ENCODE assay signal across 31 cellular contexts in genomic region chr10:68251146-68251545, GRCh38. TPM values are rescaled to one million over a fixed set of nuclear protein-coding genes. Genes with fewer than 3 reads are reported as not detected.
DNase-seq lines count a peak whose midpoint lies in the region; ATAC-seq and TF ChIP-seq lines count a peak whose summit lies in the region.
"Had no signal": no experiment of that assay in that cellular context is flagged by ENCODE, and none has a peak within 500 bp of the region (broad histone marks: within the 10 kb centered on the region; RNA-seq: fewer than 3 reads in every experiment).

No MANE protein-coding gene starts in this region.

- H3K36me3 ChIP-seq in H7 (replicated peaks; ENCODE audit: control insufficient read depth, insufficient read depth, low read length) (no peaks in the 10 kb centered on the region), thyroid gland (no peaks in the 10 kb centered on the region)
- H3K36me3 ChIP-seq: adrenal gland, pancreas, right lobe of liver, upper lobe of left lung had no signal

- POLR2A ChIA-PET in activated CD4-positive, alpha-beta memory T cell treated with anti-CD3 and anti-CD28 coated beads for 36 hours (lab: Charles Lee): interaction anchor here (0.6 kb wide), 1 partner anchor 1412 kb away, joined by 3 read pairs; no protein-coding TSS in a partner anchor

- H3K27ac Mint-ChIP-seq in dendritic cell treated with granulocyte-macrophage colony-stimulating factor and Interleukin-4, amounts not matched to agents 40 ng/mL and 50 ng/mL, for 4 days: peak overlapping the region; percentile 5
- peak overlapping the region; percentile 33 for H3K27ac Mint-ChIP-seq in progenitor cell of endocrine pancreas
- H3K27ac Mint-ChIP-seq in activated CD4-positive, alpha-beta memory T cell treated with anti-CD3 and anti-CD28 coated beads for 36 hours: no peak overlapping the region
- H3K27ac Mint-ChIP-seq: activated B cell treated with CpG ODN at 0.5 μM for 24 hours; activated naive CD4-positive, alpha-beta T cell treated with anti-CD3 and anti-CD28 coated beads for 36 hours; stimulated activated effector memory CD8-positive, alpha-beta T cell treated with anti-CD3 and anti-CD28 coated beads, Interleukin-12 subunit alpha, Interleukin-12 subunit beta, amount 100 ng/mL, for 72 hours had no signal

- TF ChIP-seq CTCF in progenitor cell of endocrine pancreas (IDR thresholded peaks at IDR 0.05; ENCODE audit: unreplicated experiment) (no peak), thyroid gland (IDR thresholded peaks at IDR 0.05) (no peak)

- H3K9me3 ChIP-seq in thyroid gland: no peaks in the 10 kb centered on the region
- H3K9me3 ChIP-seq: adrenal gland, pancreas, right lobe of liver, upper lobe of left lung had no signal

- WGBS in thyroid gland, 2 donors: 77 to 78% methylated on average over 6 to 7 of the region's 7 CpGs

- H3K27me3 ChIP-seq in H7 (ENCODE audit: control insufficient read depth, insufficient read depth, low read length): peaks cover 12% of the 10 kb centered on the region
- H3K27me3 ChIP-seq in thyroid gland: no peaks in the 10 kb centered on the region
- H3K27me3 ChIP-seq: adrenal gland, pancreas, right lobe of liver, upper lobe of left lung had no signal

- CTCF ChIA-PET in activated CD4-positive, alpha-beta memory T cell treated with anti-CD3 and anti-CD28 coated beads for 36 hours (lab: Charles Lee): no interaction called here

- H3K9me3 Mint-ChIP-seq in dendritic cell treated with granulocyte-macrophage colony-stimulating factor and Interleukin-4, amounts not matched to agents 40 ng/mL and 50 ng/mL, for 4 days: no peaks in the 10 kb centered on the region
- no peaks in the 10 kb centered on the region for H3K9me3 Mint-ChIP-seq in progenitor cell of endocrine pancreas (ENCODE audit: low read depth)
- H3K9me3 Mint-ChIP-seq in activated CD4-positive, alpha-beta memory T cell treated with anti-CD3 and anti-CD28 coated beads for 36 hours: no peaks in the 10 kb centered on the region
- H3K9me3 Mint-ChIP-seq: activated B cell treated with CpG ODN at 0.5 μM for 24 hours; activated naive CD4-positive, alpha-beta T cell treated with anti-CD3 and anti-CD28 coated beads for 36 hours; nephron; stimulated activated effector memory CD8-positive, alpha-beta T cell treated with anti-CD3 and anti-CD28 coated beads, Interleukin-12 subunit alpha, Interleukin-12 subunit beta, amount 100 ng/mL, for 72 hours had no signal

- H3K36me3 Mint-ChIP-seq in dendritic cell treated with granulocyte-macrophage colony-stimulating factor and Interleukin-4, amounts not matched to agents 40 ng/mL and 50 ng/mL, for 4 days (ENCODE audit: low read depth): no peaks in the 10 kb centered on the region
- no peaks in the 10 kb centered on the region for H3K36me3 Mint-ChIP-seq in progenitor cell of endocrine pancreas (ENCODE audit: insufficient read depth)
- H3K36me3 Mint-ChIP-seq in activated CD4-positive, alpha-beta memory T cell treated with anti-CD3 and anti-CD28 coated beads for 36 hours: no peaks in the 10 kb centered on the region
- H3K36me3 Mint-ChIP-seq: brain; stimulated activated effector memory CD8-positive, alpha-beta T cell treated with anti-CD3 and anti-CD28 coated beads, Interleukin-12 subunit alpha, Interleukin-12 subunit beta, amount 100 ng/mL, for 72 hours had no signal

- peak; percentile 51 for DNase-seq in H7
- peak; percentile 85 to 92 for DNase-seq in NCI-H524 (lab: John Stamatoyannopoulos, UW)
- no peak for DNase-seq in progenitor cell of endocrine pancreas (ENCODE audit: low spot score, unreplicated experiment)
- DNase-seq in thyroid gland: no peak
- no peak for DNase-seq in Right ventricle myocardium superior
- DNase-seq in activated CD4-positive, alpha-beta memory T cell treated with anti-CD3 and anti-CD28 coated beads for 36 hours: no peak
- DNase-seq: activated B cell treated with CpG ODN at 0.5 μM for 24 hours; activated naive CD4-positive, alpha-beta T cell treated with anti-CD3 and anti-CD28 coated beads for 36 hours; adrenal gland; C1 segment of cervical spinal cord; GM23248; kidney glomerular epithelial cell; NCI-H1694; NCI-H226; pancreas; right lobe of liver; SIG-M5; stimulated activated CD4-positive, alpha-beta T cell treated with anti-CD3 and anti-CD28 coated beads, Interleukin-12 subunit alpha, Interleukin-12 subunit beta, amount 100 ng/mL, for 4 hours; stimulated activated CD4-positive, alpha-beta T cell treated with anti-CD3 and anti-CD28 coated beads, Interleukin-4, amount 100 ng/mL, for 1 hour; T1000; upper lobe of left lung had no signal

- H3K27me3 Mint-ChIP-seq in dendritic cell treated with granulocyte-macrophage colony-stimulating factor and Interleukin-4, amounts not matched to agents 40 ng/mL and 50 ng/mL, for 4 days: no peaks in the 10 kb centered on the region
- H3K27me3 Mint-ChIP-seq in progenitor cell of endocrine pancreas: peaks cover 2% of the 10 kb centered on the region
- peaks cover 3% of the 10 kb centered on the region for H3K27me3 Mint-ChIP-seq in activated CD4-positive, alpha-beta memory T cell treated with anti-CD3 and anti-CD28 coated beads for 36 hours
- H3K27me3 Mint-ChIP-seq: activated B cell treated with CpG ODN at 0.5 μM for 24 hours had no signal

- no peak overlapping the region for H3K27ac ChIP-seq in thyroid gland
- H3K27ac ChIP-seq: adrenal gland, epithelial cell of prostate, GM23248, HL-60, pancreas, right lobe of liver, upper lobe of left lung had no signal

- no peak for TF ChIP-seq POLR2A in thyroid gland (IDR thresholded peaks at IDR 0.05)

- no peak overlapping the region for H3K4me3 Mint-ChIP-seq in dendritic cell treated with granulocyte-macrophage colony-stimulating factor and Interleukin-4, amounts not matched to agents 40 ng/mL and 50 ng/mL, for 4 days
- H3K4me3 Mint-ChIP-seq in progenitor cell of endocrine pancreas (ENCODE audit: low read depth): no peak overlapping the region
- H3K4me3 Mint-ChIP-seq in activated CD4-positive, alpha-beta memory T cell treated with anti-CD3 and anti-CD28 coated beads for 36 hours: no peak overlapping the region
- H3K4me3 Mint-ChIP-seq: activated B cell treated with CpG ODN at 0.5 μM for 24 hours; activated naive CD4-positive, alpha-beta T cell treated with anti-CD3 and anti-CD28 coated beads for 36 hours; brain; nephron; stimulated activated effector memory CD8-positive, alpha-beta T cell treated with anti-CD3 and anti-CD28 coated beads, Interleukin-12 subunit alpha, Interleukin-12 subunit beta, amount 100 ng/mL, for 72 hours had no signal

- H3K4me3 ChIP-seq in H7 (ENCODE audit: insufficient read depth, low read depth, low read length): no peak overlapping the region
- no peak overlapping the region for H3K4me3 ChIP-seq in thyroid gland (replicated peaks in 1 of 3)
- H3K4me3 ChIP-seq: adrenal gland, GM23248, lung, pancreas, right lobe of liver, upper lobe of left lung had no signal

- peaks cover 15% of the 10 kb centered on the region for H3K4me1 Mint-ChIP-seq in dendritic cell treated with granulocyte-macrophage colony-stimulating factor and Interleukin-4, amounts not matched to agents 40 ng/mL and 50 ng/mL, for 4 days (ENCODE audit: low read depth)
- H3K4me1 Mint-ChIP-seq in progenitor cell of endocrine pancreas (ENCODE audit: low read depth): peaks cover 7% of the 10 kb centered on the region
- peaks cover 8% of the 10 kb centered on the region for H3K4me1 Mint-ChIP-seq in activated CD4-positive, alpha-beta memory T cell treated with anti-CD3 and anti-CD28 coated beads for 36 hours (ENCODE audit: low read depth)
- H3K4me1 Mint-ChIP-seq: nephron; stimulated activated effector memory CD8-positive, alpha-beta T cell treated with anti-CD3 and anti-CD28 coated beads, Interleukin-12 subunit alpha, Interleukin-12 subunit beta, amount 100 ng/mL, for 72 hours had no signal

- H3K4me1 ChIP-seq in thyroid gland: no peaks in the 10 kb centered on the region
- H3K4me1 ChIP-seq: adrenal gland, pancreas, right lobe of liver, upper lobe of left lung had no signal

- intact Hi-C loops in dendritic cell treated with granulocyte-macrophage colony-stimulating factor and Interleukin-4, amounts not matched to agents 40 ng/mL and 50 ng/mL, for 4 days (cut with micrococcal nuclease): no loop called here
- intact Hi-C loops in thyroid gland (cut with DNase I) (no loop called here), Right ventricle myocardium superior (cut with DNase I) (no loop called here)
- intact Hi-C loops in activated CD4-positive, alpha-beta memory T cell treated with anti-CD3 and anti-CD28 coated beads for 36 hours (cut with micrococcal nuclease): no loop called here

- no peak for ATAC-seq in Right ventricle myocardium superior (ENCODE audit: poor library complexity)
- ATAC-seq: Panc1; pancreas; stimulated activated effector memory CD8-positive, alpha-beta T cell treated with anti-CD3 and anti-CD28 coated beads, Interleukin-12 subunit alpha, Interleukin-12 subunit beta, amount 100 ng/mL, for 72 hours had no signal

RNA-seq across cellular contexts. Expression of gene ATOH7, which starts 19.2 kb away (rescaled TPM):
- total RNA-seq in H7 (2014; rRNA removed; shearing (Covaris generic)): 0.15 TPM in 1 of 2 replicates, not detected in the other
- total RNA-seq in progenitor cell of endocrine pancreas: 0.65 and 0.73 TPM in 2 replicates
- total RNA-seq in thyroid gland: not detected
- not detected for total RNA-seq in Right ventricle myocardium superior
- total RNA-seq in activated CD4-positive, alpha-beta memory T cell treated with anti-CD3 and anti-CD28 coated beads for 36 hours: not detected
- total RNA-seq: activated B cell treated with CpG ODN at 0.5 μM for 24 hours; activated naive CD4-positive, alpha-beta T cell treated with anti-CD3 and anti-CD28 coated beads for 36 hours; GM23248; lung; mucosa of gallbladder; subcutaneous adipose tissue; upper lobe of left lung had no signal

Comparison
In these comparisons a context has a peak if more than half of its experiments do, and no peak if none do; other contexts are left out.
1. DNase-seq: peak in H7 (single experiment) and NCI-H524 (2 of 2); none in progenitor cell of endocrine pancreas (single experiment), thyroid gland (0 of 2), Right ventricle myocardium superior (single experiment) and activated CD4-positive, alpha-beta memory T cell treated with anti-CD3 and anti-CD28 coated beads for 36 hours (single experiment).